1 cellular context compared by ENCODE assay signal in genomic region chr15:101489633-101490407, GRCh38.
TF ChIP-seq lines count a peak whose summit lies in the region.

PCSK6 (minus strand) TSS chr15:101489707; CDS start chr15:101489670, 37 bp downstream.

TF ChIP-seq in HepG2, 621 proteins besides CTCF, POLR2A, EP300 and RAD21 (continued from another document and continues in another):
- TF ChIP-seq CSRNP1 (CRISPR knock-in tag; IDR thresholded peaks at IDR 0.05) (peak; percentile 66; the same call in 1 of the 2 replicates), ZGPAT (CRISPR knock-in tag; IDR thresholded peaks at IDR 0.05) (no peak), ZSCAN12 (CRISPR knock-in tag; IDR thresholded peaks at IDR 0.05) (no peak), CCDC6 (CRISPR knock-in tag; IDR thresholded peaks at IDR 0.05) (no peak), ZNF724P (CRISPR knock-in tag; IDR thresholded peaks at IDR 0.05; ENCODE audit: borderline replicate concordance) (no peak), ZBTB39 (CRISPR knock-in tag; IDR thresholded peaks at IDR 0.05) (no peak), ZNF646 (CRISPR knock-in tag; IDR thresholded peaks at IDR 0.05) (no peak), MYNN (CRISPR knock-in tag; IDR thresholded peaks at IDR 0.05; ENCODE audit: low read depth) (no peak), AKAP8 (CRISPR knock-in tag; IDR thresholded peaks at IDR 0.05) (no peak), JUN (CRISPR knock-in tag; IDR thresholded peaks at IDR 0.05) (no peak), HDAC1 (CRISPR knock-in tag; IDR thresholded peaks at IDR 0.05) (no peak), CREB3 (CRISPR knock-in tag; IDR thresholded peaks at IDR 0.05) (0 out of 2 replicates have a peak, but pooled peaks have one; percentile 50), ZNF430 (CRISPR knock-in tag; IDR thresholded peaks at IDR 0.05) (no peak), AKNA (CRISPR knock-in tag; IDR thresholded peaks at IDR 0.05; ENCODE audit: borderline replicate concordance) (no peak), E2F2 (CRISPR knock-in tag; IDR thresholded peaks at IDR 0.05; ENCODE audit: borderline replicate concordance) (no peak), SRSF9 (IDR thresholded peaks at IDR 0.05; ENCODE audit: borderline replicate concordance, insufficient read depth, low read depth, low read length, poor library complexity, severe bottlenecking) (no peak), NR2F1 (CRISPR knock-in tag; IDR thresholded peaks at IDR 0.05) (no peak), FOXK1 (CRISPR knock-in tag; IDR thresholded peaks at IDR 0.05; ENCODE audit: borderline replicate concordance, low read depth) (no peak), KLF15 (CRISPR knock-in tag; IDR thresholded peaks at IDR 0.05; ENCODE audit: borderline replicate concordance) (no peak), MBNL3 (CRISPR knock-in tag; conservative IDR thresholded peaks at IDR 0.05) (no peak), ZBTB34 (CRISPR knock-in tag; IDR thresholded peaks at IDR 0.05) (no peak), ZNF232 (CRISPR knock-in tag; IDR thresholded peaks at IDR 0.05; ENCODE audit: borderline replicate concordance) (no peak), ZNF30 (CRISPR knock-in tag; IDR thresholded peaks at IDR 0.05) (no peak), XBP1 (CRISPR knock-in tag; IDR thresholded peaks at IDR 0.05) (no peak), ZFP90 (CRISPR knock-in tag; IDR thresholded peaks at IDR 0.05; ENCODE audit: borderline replicate concordance) (0 out of 2 replicates have a peak, but pooled peaks have one; percentile 55), NR2C2 (CRISPR knock-in tag; IDR thresholded peaks at IDR 0.05; ENCODE audit: borderline replicate concordance) (no peak), ZBTB4 (CRISPR knock-in tag; IDR thresholded peaks at IDR 0.05; ENCODE audit: borderline replicate concordance) (peak; percentile 88; the same call in 1 of the 2 replicates)
